Comparison of ENCODE assay signal across 33 cellular contexts in genomic region chr1:172936088-172936487, GRCh38.
"Had no signal": no experiment of that assay in that cellular context is flagged by ENCODE, and none has a peak within 500 bp of the region (broad histone marks: within the 10 kb centered on the region; RNA-seq: fewer than 3 reads in every experiment).

No MANE protein-coding gene starts in this region.

- H3K27ac Mint-ChIP-seq: activated CD4-positive, alpha-beta memory T cell treated with anti-CD3 and anti-CD28 coated beads for 36 hours; activated CD4-positive, alpha-beta T cell treated with anti-CD3 and anti-CD28 coated beads for 36 hours; activated naive CD4-positive, alpha-beta T cell treated with anti-CD3 and anti-CD28 coated beads for 36 hours; activated naive CD4-positive, alpha-beta T cell treated with anti-CD3 and anti-CD28 coated beads, Interleukin-2, amount 50 U/mL, for 72 hours; activated T-helper 2 cell treated with anti-CD3 and anti-CD28 coated beads, Interferon-gamma antibody, Interleukin-2, Interleukin-4, amounts not matched to agents 10 μg/mL and 5 μg/mL and 100 μg/mL, durations not matched to agents 14 hours and 24 hours and 36 hours; T-helper 1 cell treated with Interleukin-12 subunit alpha and Interleukin-12 subunit beta and Interleukin-4 antibody, amounts not matched to agents 30 μg/mL and 1 μg/mL, for 36 hours; T-helper 2 cell treated with Interferon-gamma antibody and Interleukin-4, amounts not matched to agents 5 μg/mL and 100 μg/mL, for 36 hours had no signal

- H3K9ac ChIP-seq: SK-N-SH had no signal

- H3K36me3 Mint-ChIP-seq: activated CD4-positive, alpha-beta memory T cell treated with anti-CD3 and anti-CD28 coated beads for 36 hours; activated naive CD4-positive, alpha-beta T cell treated with anti-CD3 and anti-CD28 coated beads, Interleukin-2, amount 50 U/mL, for 72 hours had no signal

- H3K27ac ChIP-seq: adrenal gland, body of pancreas, Peyer's patch, SJSA1 had no signal

- H3K27me3 ChIP-seq: adrenal gland, body of pancreas, Peyer's patch, SJSA1 had no signal

- H3K4me2 ChIP-seq: SK-N-SH had no signal

- H3K36me3 ChIP-seq: adrenal gland, Peyer's patch, SJSA1 had no signal

- FAIRE-seq: astrocyte, bronchial epithelial cell, TTC549 had no signal

- H3K4me1 ChIP-seq: body of pancreas had no signal

- H3K4me3 Mint-ChIP-seq: activated CD4-positive, alpha-beta memory T cell treated with anti-CD3 and anti-CD28 coated beads for 36 hours; activated CD4-positive, alpha-beta T cell treated with anti-CD3 and anti-CD28 coated beads for 36 hours; activated naive CD4-positive, alpha-beta T cell treated with anti-CD3 and anti-CD28 coated beads for 36 hours; T-helper 1 cell treated with Interleukin-12 subunit alpha and Interleukin-12 subunit beta and Interleukin-4 antibody, amounts not matched to agents 30 μg/mL and 1 μg/mL, for 36 hours; T-helper 2 cell treated with Interferon-gamma antibody and Interleukin-4, amounts not matched to agents 5 μg/mL and 100 μg/mL, for 36 hours had no signal

- DNase-seq: activated CD4-positive, alpha-beta memory T cell treated with anti-CD3 and anti-CD28 coated beads for 36 hours; activated CD4-positive, alpha-beta T cell treated with anti-CD3 and anti-CD28 coated beads for 36 hours; activated CD4-positive, alpha-beta T cell treated with anti-CD3 and anti-CD28 coated beads, Interleukin-2, amount 50 U/mL, for 1 hour; activated gamma-delta T cell treated with Interleukin-2 at 50 U/mL for 16 hours; activated naive CD4-positive, alpha-beta T cell treated with anti-CD3 and anti-CD28 coated beads for 36 hours; activated T-cell treated with anti-CD3 and anti-CD28 coated beads, Interleukin-2, amount 50 U/mL, for 1 hour; adrenal gland; body of pancreas; caudate nucleus; NCI-H1092 treated with DMSO at 0.1 percent for 48 hours; NCI-H1417; NCI-H146; NCI-H187; NCI-H2029 treated with DMSO at 0.1 percent for 48 hours; NCI-H2107; NCI-H2171; NCI-H510A; NCI-H526; NCI-H748 treated with DMSO at 0.1 percent for 48 hours; NK-92 treated with Interleukin-12 subunit alpha and Interleukin-12 subunit beta, amount 100 ng/mL, for 24 hours; PC-3; Peyer's patch; RPMI8226; SHP77 treated with DMSO at 0.1 percent for 48 hours; SK-N-SH had no signal

- ATAC-seq: activated CD4-positive, alpha-beta T cell treated with anti-CD3 and anti-CD28 coated beads for 36 hours; activated naive CD4-positive, alpha-beta T cell treated with anti-CD3 and anti-CD28 coated beads, Interleukin-2, amount 50 U/mL, for 72 hours; body of pancreas; PC-3 had no signal

- H3K9me3 Mint-ChIP-seq: activated CD4-positive, alpha-beta memory T cell treated with anti-CD3 and anti-CD28 coated beads for 36 hours; activated naive CD4-positive, alpha-beta T cell treated with anti-CD3 and anti-CD28 coated beads for 36 hours; activated naive CD4-positive, alpha-beta T cell treated with anti-CD3 and anti-CD28 coated beads, Interleukin-2, amount 50 U/mL, for 72 hours; activated T-helper 2 cell treated with anti-CD3 and anti-CD28 coated beads, Interferon-gamma antibody, Interleukin-2, Interleukin-4, amounts not matched to agents 10 μg/mL and 5 μg/mL and 100 μg/mL, durations not matched to agents 14 hours and 24 hours and 36 hours; T-helper 1 cell treated with Interleukin-12 subunit alpha and Interleukin-12 subunit beta and Interleukin-4 antibody, amounts not matched to agents 30 μg/mL and 1 μg/mL, for 36 hours; T-helper 2 cell treated with Interferon-gamma antibody and Interleukin-4, amounts not matched to agents 5 μg/mL and 100 μg/mL, for 36 hours had no signal

- H3K9me3 ChIP-seq: adrenal gland, body of pancreas, Peyer's patch, SJSA1, SK-N-SH had no signal

- H3K4me3 ChIP-seq: adrenal gland, body of pancreas, Peyer's patch, SJSA1 had no signal
